ENCODE assay signal across 23 cellular contexts in the genomic region with DNA sequence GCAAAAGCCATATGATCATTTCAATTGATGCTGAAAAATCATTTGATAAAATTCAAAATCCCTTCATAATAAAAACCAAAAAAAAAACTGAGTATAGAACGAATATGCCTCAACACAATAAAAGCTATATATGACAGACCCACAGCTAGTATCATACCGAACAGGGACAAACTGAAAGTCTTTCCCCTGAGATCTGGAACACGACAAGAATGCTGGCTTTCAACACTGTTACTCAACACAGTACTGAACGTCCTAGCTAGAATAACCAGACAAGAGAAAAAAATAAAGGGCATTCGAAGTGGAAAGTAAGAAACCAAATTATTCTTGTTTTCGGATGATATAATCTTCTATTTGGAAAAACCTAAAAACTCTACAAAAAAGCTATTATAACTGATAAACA.
DNase-seq lines count a peak whose midpoint lies in the region; ATAC-seq lines count a peak whose summit lies in the region.
"Had no signal": no experiment of that assay in that cellular context is flagged by ENCODE, and none has a peak within 500 bp of the region (broad histone marks: within the 10 kb centered on the region; RNA-seq: fewer than 3 reads in every experiment).

No MANE protein-coding gene starts in this region.

- ATAC-seq in left ventricle myocardium superior (peak; percentile 44), left cardiac atrium (no peak)
- ATAC-seq in activated CD8-positive, alpha-beta memory T cell treated with anti-CD3 and anti-CD28 coated beads, Interleukin-2, amount 10 ng/mL, durations not matched to agents 7 days and 5 days, result no peak
- ATAC-seq: GM12878 had no signal

- no peaks in the 10 kb centered on the region for H3K36me3 Mint-ChIP-seq in activated CD8-positive, alpha-beta memory T cell treated with anti-CD3 and anti-CD28 coated beads, Interleukin-2, amount 10 ng/mL, durations not matched to agents 7 days and 5 days
- H3K36me3 Mint-ChIP-seq: CD14-positive monocyte; CD4-positive, alpha-beta memory T cell; CD4-positive, CD25-positive, alpha-beta regulatory T cell had no signal

- H3K27me3 ChIP-seq in adipocyte (replicated peaks; ENCODE audit: control insufficient read depth, insufficient read depth, low read length), result no peaks in the 10 kb centered on the region
- H3K27me3 ChIP-seq: BE2C, BLaER1 had no signal

- CTCF ChIA-PET in activated CD8-positive, alpha-beta memory T cell treated with anti-CD3 and anti-CD28 coated beads, Interleukin-2, amount 10 ng/mL, durations not matched to agents 7 days and 5 days (lab: Charles Lee), result no interaction called here

- H3K4me1 ChIP-seq in adipocyte (ENCODE audit: control insufficient read depth, insufficient read depth, low read length), result peaks cover 12% of the 10 kb centered on the region
- H3K4me1 ChIP-seq: BE2C, BLaER1 had no signal

- DNase-seq in left ventricle myocardium superior, result no peak
- DNase-seq in left cardiac atrium, result no peak
- peak; percentile 6 for DNase-seq in adipocyte (ENCODE audit: low read depth)
- no peak for DNase-seq in NCI-H187 treated with DMSO at 0.1 percent for 48 hours (lab: John Stamatoyannopoulos, UW)
- no peak for DNase-seq in activated CD8-positive, alpha-beta memory T cell treated with anti-CD3 and anti-CD28 coated beads, Interleukin-2, amount 10 ng/mL, durations not matched to agents 7 days and 5 days
- DNase-seq: 8988T; ACHN; BE2C; C1 segment of cervical spinal cord; CD4-positive, alpha-beta memory T cell; CD4-positive, CD25-positive, alpha-beta regulatory T cell; CD8-positive, alpha-beta memory T cell; COR-L47; DMS 273 treated with DMSO at 0.1 percent for 48 hours; DMS153; DMS53; DMS79; DND-41; EL; GDM1 had no signal

- H3K4me1 Mint-ChIP-seq in activated CD8-positive, alpha-beta memory T cell treated with anti-CD3 and anti-CD28 coated beads, Interleukin-2, amount 10 ng/mL, durations not matched to agents 7 days and 5 days, result no peaks in the 10 kb centered on the region
- H3K4me1 Mint-ChIP-seq: CD14-positive monocyte; CD4-positive, alpha-beta memory T cell; CD4-positive, CD25-positive, alpha-beta regulatory T cell; CD8-positive, alpha-beta memory T cell had no signal

- intact Hi-C loops in left ventricle myocardium superior (cut with micrococcal nuclease), result no loop called here
- intact Hi-C loops in left cardiac atrium (cut with DNase I), result no loop called here

- H3K9me3 ChIP-seq in adipocyte (ENCODE audit: control insufficient read depth, low read length), result peaks cover 9% of the 10 kb centered on the region
- H3K9me3 ChIP-seq: BE2C had no signal

- no peaks in the 10 kb centered on the region for H3K36me3 ChIP-seq in adipocyte (ENCODE audit: control insufficient read depth, insufficient read depth, low read length, severe bottlenecking)
- H3K36me3 ChIP-seq: BE2C, BLaER1 had no signal

- H3K27ac Mint-ChIP-seq in activated CD8-positive, alpha-beta memory T cell treated with anti-CD3 and anti-CD28 coated beads, Interleukin-2, amount 10 ng/mL, durations not matched to agents 7 days and 5 days, result no peak overlapping the region
- H3K27ac Mint-ChIP-seq: CD14-positive monocyte; CD4-positive, alpha-beta memory T cell; CD4-positive, CD25-positive, alpha-beta regulatory T cell; CD8-positive, alpha-beta memory T cell had no signal

- no peak overlapping the region for H3K4me3 ChIP-seq in adipocyte (ENCODE audit: low read length)
- H3K4me3 ChIP-seq: BLaER1, GM12878 had no signal

- no peak overlapping the region for H3K4me3 Mint-ChIP-seq in activated CD8-positive, alpha-beta memory T cell treated with anti-CD3 and anti-CD28 coated beads, Interleukin-2, amount 10 ng/mL, durations not matched to agents 7 days and 5 days
- H3K4me3 Mint-ChIP-seq: CD4-positive, alpha-beta memory T cell; CD4-positive, CD25-positive, alpha-beta regulatory T cell; CD8-positive, alpha-beta memory T cell had no signal

- H3K9ac ChIP-seq in adipocyte (ENCODE audit: low read length), result no peak overlapping the region
- H3K9ac ChIP-seq: BLaER1 had no signal

- H3K9me3 Mint-ChIP-seq in activated CD8-positive, alpha-beta memory T cell treated with anti-CD3 and anti-CD28 coated beads, Interleukin-2, amount 10 ng/mL, durations not matched to agents 7 days and 5 days (ENCODE audit: low read depth), result peaks cover 4% of the 10 kb centered on the region

- peaks cover 3% of the 10 kb centered on the region for H3K27me3 Mint-ChIP-seq in activated CD8-positive, alpha-beta memory T cell treated with anti-CD3 and anti-CD28 coated beads, Interleukin-2, amount 10 ng/mL, durations not matched to agents 7 days and 5 days
